25 cellular contexts compared by ENCODE assay signal in the genomic region with DNA sequence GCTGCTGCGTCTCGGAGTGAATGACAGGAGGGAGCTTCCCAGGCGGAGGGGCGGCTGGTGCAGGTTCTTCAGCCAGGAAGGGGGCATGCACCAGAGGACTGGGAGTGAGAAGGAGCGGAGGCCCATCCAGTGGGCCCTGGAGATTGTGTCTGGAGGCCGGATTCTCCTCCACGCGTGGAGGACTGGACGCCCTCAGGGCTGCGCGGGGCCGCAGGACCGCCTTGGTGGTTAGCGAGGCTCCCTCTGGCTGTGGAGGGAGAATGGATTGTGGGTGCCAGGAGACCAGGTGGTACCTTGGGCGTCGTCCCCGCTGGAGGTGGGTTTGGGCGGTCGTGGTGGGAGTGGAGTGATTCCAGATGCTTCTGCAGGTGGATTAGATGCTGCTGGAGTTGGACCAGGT.
"Had no signal": no experiment of that assay in that cellular context is flagged by ENCODE, and none has a peak within 500 bp of the region (broad histone marks: within the 10 kb centered on the region; RNA-seq: fewer than 3 reads in every experiment).

No MANE protein-coding gene starts in this region.

- H3K9me3 Mint-ChIP-seq: activated CD4-positive, alpha-beta memory T cell treated with anti-CD3 and anti-CD28 coated beads for 36 hours; activated naive CD8-positive, alpha-beta T cell treated with anti-CD3 and anti-CD28 coated beads, Interleukin-2, amount 10 ng/mL, durations not matched to agents 7 days and 5 days; mesothelial cell of epicardium; naive thymus-derived CD8-positive, alpha-beta T cell; type B pancreatic cell had no signal

- H3K4me3 Mint-ChIP-seq: activated CD4-positive, alpha-beta memory T cell treated with anti-CD3 and anti-CD28 coated beads for 36 hours; activated CD8-positive, alpha-beta memory T cell treated with anti-CD3 and anti-CD28 coated beads, Interleukin-2, amount 10 ng/mL, durations not matched to agents 7 days and 5 days; activated naive CD8-positive, alpha-beta T cell treated with anti-CD3 and anti-CD28 coated beads, Interleukin-2, amount 10 ng/mL, durations not matched to agents 7 days and 5 days; mesothelial cell of epicardium; type B pancreatic cell had no signal

- H3K4me3 ChIP-seq: breast epithelium, coronary artery, heart right ventricle, sigmoid colon, smooth muscle cell, thoracic aorta had no signal

- H3K27ac ChIP-seq: breast epithelium, coronary artery, heart right ventricle, parathyroid adenoma, sigmoid colon, thoracic aorta had no signal

- DNase-seq: activated CD4-positive, alpha-beta memory T cell treated with anti-CD3 and anti-CD28 coated beads for 36 hours; activated CD4-positive, alpha-beta T cell treated with anti-CD3 and anti-CD28 coated beads for 48 hours; activated CD8-positive, alpha-beta memory T cell treated with anti-CD3 and anti-CD28 coated beads, Interleukin-2, amount 10 ng/mL, durations not matched to agents 7 days and 5 days; activated gamma-delta T cell; activated naive CD8-positive, alpha-beta T cell treated with anti-CD3 and anti-CD28 coated beads, Interleukin-2, amount 10 ng/mL, durations not matched to agents 7 days and 5 days; activated T-cell treated with anti-CD3 and anti-CD28 coated beads for 4 hours; amniotic stem cell; cerebellar nuclear complex; heart right ventricle; mammary epithelial cell; naive thymus-derived CD8-positive, alpha-beta T cell; sigmoid colon; stimulated activated CD4-positive, alpha-beta T cell treated with anti-CD3 and anti-CD28 coated beads, Interleukin-2, amount 100 ng/mL, for 48 hours; stimulated activated CD8-positive, alpha-beta memory T cell treated with anti-CD3 and anti-CD28 coated beads, Interleukin-4, amount 100 ng/mL, for 48 hours; stimulated activated naive CD4-positive, alpha-beta T cell; SW 1271; T-helper 17 cell had no signal

- H3K36me3 ChIP-seq: breast epithelium, heart right ventricle, sigmoid colon, thoracic aorta had no signal

- H3K27ac Mint-ChIP-seq: activated CD4-positive, alpha-beta memory T cell treated with anti-CD3 and anti-CD28 coated beads for 36 hours; activated CD8-positive, alpha-beta memory T cell treated with anti-CD3 and anti-CD28 coated beads, Interleukin-2, amount 10 ng/mL, durations not matched to agents 7 days and 5 days; activated naive CD8-positive, alpha-beta T cell treated with anti-CD3 and anti-CD28 coated beads, Interleukin-2, amount 10 ng/mL, durations not matched to agents 7 days and 5 days; mesothelial cell of epicardium; T-helper 17 cell; type B pancreatic cell had no signal

- H3K27me3 Mint-ChIP-seq: activated naive CD8-positive, alpha-beta T cell treated with anti-CD3 and anti-CD28 coated beads, Interleukin-2, amount 10 ng/mL, durations not matched to agents 7 days and 5 days; type B pancreatic cell had no signal

- H3K9me3 ChIP-seq: breast epithelium, heart right ventricle, sigmoid colon, thoracic aorta had no signal

- H3K4me1 ChIP-seq: breast epithelium, parathyroid adenoma had no signal

- H3K36me3 Mint-ChIP-seq: activated CD4-positive, alpha-beta memory T cell treated with anti-CD3 and anti-CD28 coated beads for 36 hours; activated CD8-positive, alpha-beta memory T cell treated with anti-CD3 and anti-CD28 coated beads, Interleukin-2, amount 10 ng/mL, durations not matched to agents 7 days and 5 days; activated naive CD8-positive, alpha-beta T cell treated with anti-CD3 and anti-CD28 coated beads, Interleukin-2, amount 10 ng/mL, durations not matched to agents 7 days and 5 days; mesothelial cell of epicardium; naive thymus-derived CD8-positive, alpha-beta T cell; type B pancreatic cell had no signal

- ATAC-seq: activated CD8-positive, alpha-beta memory T cell treated with anti-CD3 and anti-CD28 coated beads, Interleukin-2, amount 10 ng/mL, durations not matched to agents 7 days and 5 days; heart right ventricle; left lobe of liver; naive thymus-derived CD8-positive, alpha-beta T cell; T-helper 17 cell had no signal
